8 cellular contexts compared by ENCODE assay signal in the genomic region with DNA sequence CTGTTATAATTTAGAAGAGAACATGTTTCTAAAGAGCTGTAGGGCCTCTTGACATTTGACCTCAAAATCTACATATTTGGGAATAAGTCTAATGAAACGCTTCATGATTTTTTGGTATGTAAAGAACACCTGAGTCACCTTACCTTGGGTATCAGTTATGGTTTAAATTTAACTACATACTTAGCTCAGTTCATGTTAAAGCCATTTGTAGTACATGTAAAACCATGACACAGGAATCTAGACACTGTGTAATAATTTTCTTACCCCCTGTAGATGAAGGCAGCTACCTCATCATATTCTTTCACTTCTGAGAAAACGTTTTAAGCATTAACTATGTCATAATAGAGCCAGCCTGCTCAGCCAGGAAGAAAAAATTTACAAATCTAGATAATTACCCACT.
"Had no signal": no experiment of that assay in that cellular context is flagged by ENCODE, and none has a peak within 500 bp of the region (broad histone marks: within the 10 kb centered on the region; RNA-seq: fewer than 3 reads in every experiment).

No MANE protein-coding gene starts in this region.

- ATAC-seq: HepG2, K562 had no signal

- H3K27ac ChIP-seq: GM23248, HL-60 had no signal

- H3K9ac ChIP-seq: GM23248 had no signal

- DNase-seq: GM23248, GOT3, H9, HCEC 1CT, KG1 had no signal

- H3K4me3 ChIP-seq: GM23248, K562 had no signal
